1 cellular context compared by ENCODE assay signal in the genomic region with DNA sequence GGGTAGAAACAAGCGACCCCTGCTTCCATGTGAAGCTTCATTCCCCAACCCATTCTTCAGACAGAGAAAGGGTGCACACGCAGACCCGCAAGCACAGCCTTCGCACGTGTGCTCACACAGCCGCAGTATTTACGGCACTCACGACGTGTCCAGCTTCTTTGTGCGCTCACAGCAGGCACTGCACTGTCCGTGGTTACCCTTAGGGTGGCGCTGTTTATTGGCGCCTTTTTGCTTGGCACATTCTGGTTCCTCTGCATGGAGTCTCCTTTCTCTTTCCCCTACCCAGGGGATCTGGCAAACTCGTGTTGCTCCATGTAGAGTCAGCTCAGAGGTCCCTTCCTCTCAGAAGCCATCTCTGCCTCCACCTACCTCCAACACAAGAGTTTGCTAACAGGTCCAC.
TF ChIP-seq lines count a peak whose summit lies in the region.

No MANE protein-coding gene starts in this region.

TF ChIP-seq in GM23338, 12 proteins besides CTCF, POLR2A, EP300 and RAD21 (continued from another document):
- TF ChIP-seq, protein P1, sequence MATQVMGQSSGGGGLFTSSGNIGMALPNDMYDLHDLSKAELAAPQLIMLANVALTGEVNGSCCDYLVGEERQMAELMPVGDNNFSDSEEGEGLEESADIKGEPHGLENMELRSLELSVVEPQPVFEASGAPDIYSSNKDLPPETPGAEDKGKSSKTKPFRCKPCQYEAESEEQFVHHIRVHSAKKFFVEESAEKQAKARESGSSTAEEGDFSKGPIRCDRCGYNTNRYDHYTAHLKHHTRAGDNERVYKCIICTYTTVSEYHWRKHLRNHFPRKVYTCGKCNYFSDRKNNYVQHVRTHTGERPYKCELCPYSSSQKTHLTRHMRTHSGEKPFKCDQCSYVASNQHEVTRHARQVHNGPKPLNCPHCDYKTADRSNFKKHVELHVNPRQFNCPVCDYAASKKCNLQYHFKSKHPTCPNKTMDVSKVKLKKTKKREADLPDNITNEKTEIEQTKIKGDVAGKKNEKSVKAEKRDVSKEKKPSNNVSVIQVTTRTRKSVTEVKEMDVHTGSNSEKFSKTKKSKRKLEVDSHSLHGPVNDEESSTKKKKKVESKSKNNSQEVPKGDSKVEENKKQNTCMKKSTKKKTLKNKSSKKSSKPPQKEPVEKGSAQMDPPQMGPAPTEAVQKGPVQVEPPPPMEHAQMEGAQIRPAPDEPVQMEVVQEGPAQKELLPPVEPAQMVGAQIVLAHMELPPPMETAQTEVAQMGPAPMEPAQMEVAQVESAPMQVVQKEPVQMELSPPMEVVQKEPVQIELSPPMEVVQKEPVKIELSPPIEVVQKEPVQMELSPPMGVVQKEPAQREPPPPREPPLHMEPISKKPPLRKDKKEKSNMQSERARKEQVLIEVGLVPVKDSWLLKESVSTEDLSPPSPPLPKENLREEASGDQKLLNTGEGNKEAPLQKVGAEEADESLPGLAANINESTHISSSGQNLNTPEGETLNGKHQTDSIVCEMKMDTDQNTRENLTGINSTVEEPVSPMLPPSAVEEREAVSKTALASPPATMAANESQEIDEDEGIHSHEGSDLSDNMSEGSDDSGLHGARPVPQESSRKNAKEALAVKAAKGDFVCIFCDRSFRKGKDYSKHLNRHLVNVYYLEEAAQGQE (IDR thresholded peaks at IDR 0.05; ENCODE audit: unreplicated experiment): no peak
- TF ChIP-seq ZNF114 (CRISPR knock-in tag; IDR thresholded peaks at IDR 0.05) (no peak), ZNF331 (CRISPR knock-in tag; IDR thresholded peaks at IDR 0.05; ENCODE audit: low read depth) (no peak), POLR2AphosphoS5 (IDR thresholded peaks at IDR 0.05; ENCODE audit: low read depth) (no peak), JUNB (IDR thresholded peaks at IDR 0.05; ENCODE audit: unreplicated experiment) (no peak), EZH2 (IDR thresholded peaks at IDR 0.05; ENCODE audit: low read depth, unreplicated experiment) (no peak), ETS1 (IDR thresholded peaks at IDR 0.05) (no peak)
